Comparison of ENCODE assay signal across 1 cellular context in genomic region chr4:165343353-165344191, GRCh38.
TF ChIP-seq lines count a peak whose summit lies in the region.

No MANE protein-coding gene starts in this region.

TF ChIP-seq in HepG2, 621 proteins besides CTCF, POLR2A, EP300 and RAD21 (continued from another document and continues in another):
- TF ChIP-seq, protein P1, sequence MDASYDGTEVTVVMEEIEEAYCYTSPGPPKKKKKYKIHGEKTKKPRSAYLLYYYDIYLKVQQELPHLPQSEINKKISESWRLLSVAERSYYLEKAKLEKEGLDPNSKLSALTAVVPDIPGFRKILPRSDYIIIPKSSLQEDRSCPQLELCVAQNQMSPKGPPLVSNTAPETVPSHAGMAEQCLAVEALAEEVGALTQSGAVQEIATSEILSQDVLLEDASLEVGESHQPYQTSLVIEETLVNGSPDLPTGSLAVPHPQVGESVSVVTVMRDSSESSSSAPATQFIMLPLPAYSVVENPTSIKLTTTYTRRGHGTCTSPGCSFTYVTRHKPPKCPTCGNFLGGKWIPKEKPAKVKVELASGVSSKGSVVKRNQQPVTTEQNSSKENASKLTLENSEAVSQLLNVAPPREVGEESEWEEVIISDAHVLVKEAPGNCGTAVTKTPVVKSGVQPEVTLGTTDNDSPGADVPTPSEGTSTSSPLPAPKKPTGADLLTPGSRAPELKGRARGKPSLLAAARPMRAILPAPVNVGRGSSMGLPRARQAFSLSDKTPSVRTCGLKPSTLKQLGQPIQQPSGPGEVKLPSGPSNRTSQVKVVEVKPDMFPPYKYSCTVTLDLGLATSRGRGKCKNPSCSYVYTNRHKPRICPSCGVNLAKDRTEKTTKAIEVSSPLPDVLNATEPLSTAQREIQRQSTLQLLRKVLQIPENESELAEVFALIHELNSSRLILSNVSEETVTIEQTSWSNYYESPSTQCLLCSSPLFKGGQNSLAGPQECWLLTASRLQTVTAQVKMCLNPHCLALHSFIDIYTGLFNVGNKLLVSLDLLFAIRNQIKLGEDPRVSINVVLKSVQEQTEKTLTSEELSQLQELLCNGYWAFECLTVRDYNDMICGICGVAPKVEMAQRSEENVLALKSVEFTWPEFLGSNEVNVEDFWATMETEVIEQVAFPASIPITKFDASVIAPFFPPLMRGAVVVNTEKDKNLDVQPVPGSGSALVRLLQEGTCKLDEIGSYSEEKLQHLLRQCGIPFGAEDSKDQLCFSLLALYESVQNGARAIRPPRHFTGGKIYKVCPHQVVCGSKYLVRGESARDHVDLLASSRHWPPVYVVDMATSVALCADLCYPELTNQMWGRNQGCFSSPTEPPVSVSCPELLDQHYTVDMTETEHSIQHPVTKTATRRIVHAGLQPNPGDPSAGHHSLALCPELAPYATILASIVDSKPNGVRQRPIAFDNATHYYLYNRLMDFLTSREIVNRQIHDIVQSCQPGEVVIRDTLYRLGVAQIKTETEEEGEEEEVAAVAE (CRISPR knock-in tag; IDR thresholded peaks at IDR 0.05; ENCODE audit: borderline replicate concordance), result no peak
- TF ChIP-seq MAX (IDR thresholded peaks at IDR 0.05), result no peak
- TF ChIP-seq DMTF1 (CRISPR knock-in tag; IDR thresholded peaks at IDR 0.05), result no peak
- no peak for TF ChIP-seq ZNF7 (CRISPR knock-in tag; IDR thresholded peaks at IDR 0.05)
- no peak for TF ChIP-seq SAFB2 (CRISPR knock-in tag; IDR thresholded peaks at IDR 0.05; ENCODE audit: borderline replicate concordance, low read depth)
- no peak for TF ChIP-seq FLYWCH1 (CRISPR knock-in tag; IDR thresholded peaks at IDR 0.05)
- no peak for TF ChIP-seq MTF1 (CRISPR knock-in tag; IDR thresholded peaks at IDR 0.05)
- no peak for TF ChIP-seq ZNF331 (CRISPR knock-in tag; IDR thresholded peaks at IDR 0.05)
- no peak for TF ChIP-seq ZFP82 (CRISPR knock-in tag; IDR thresholded peaks at IDR 0.05; ENCODE audit: borderline replicate concordance)
- TF ChIP-seq FOXK2 (IDR thresholded peaks at IDR 0.05), result no peak
- no peak for TF ChIP-seq ZNF83 (CRISPR knock-in tag; IDR thresholded peaks at IDR 0.05; ENCODE audit: borderline replicate concordance)
- no peak for TF ChIP-seq ZNF121 (CRISPR knock-in tag; IDR thresholded peaks at IDR 0.05)
- no peak for TF ChIP-seq ZNF703 (CRISPR knock-in tag; IDR thresholded peaks at IDR 0.05; ENCODE audit: borderline replicate concordance)
- TF ChIP-seq PITX1 (CRISPR knock-in tag; IDR thresholded peaks at IDR 0.05), result peak; percentile 41; the same call in 1 of the 2 replicates
- TF ChIP-seq STAT5B (CRISPR knock-in tag; IDR thresholded peaks at IDR 0.05), result no peak
- peak in 1 of 2 experiments; percentile 24; a peak in 1 of 4 replicates for TF ChIP-seq HMGXB4 (CRISPR knock-in tag; IDR thresholded peaks at IDR 0.05; ENCODE audit: borderline replicate concordance in 1 of 2, low read depth in 1 of 2)
- no peak for TF ChIP-seq REL (CRISPR knock-in tag; conservative IDR thresholded peaks at IDR 0.05)
- TF ChIP-seq, protein P2, sequence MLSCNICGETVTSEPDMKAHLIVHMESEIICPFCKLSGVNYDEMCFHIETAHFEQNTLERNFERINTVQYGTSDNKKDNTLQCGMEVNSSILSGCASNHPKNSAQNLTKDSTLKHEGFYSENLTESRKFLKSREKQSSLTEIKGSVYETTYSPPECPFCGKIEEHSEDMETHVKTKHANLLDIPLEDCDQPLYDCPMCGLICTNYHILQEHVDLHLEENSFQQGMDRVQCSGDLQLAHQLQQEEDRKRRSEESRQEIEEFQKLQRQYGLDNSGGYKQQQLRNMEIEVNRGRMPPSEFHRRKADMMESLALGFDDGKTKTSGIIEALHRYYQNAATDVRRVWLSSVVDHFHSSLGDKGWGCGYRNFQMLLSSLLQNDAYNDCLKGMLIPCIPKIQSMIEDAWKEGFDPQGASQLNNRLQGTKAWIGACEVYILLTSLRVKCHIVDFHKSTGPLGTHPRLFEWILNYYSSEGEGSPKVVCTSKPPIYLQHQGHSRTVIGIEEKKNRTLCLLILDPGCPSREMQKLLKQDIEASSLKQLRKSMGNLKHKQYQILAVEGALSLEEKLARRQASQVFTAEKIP (CRISPR knock-in tag; IDR thresholded peaks at IDR 0.05; ENCODE audit: borderline replicate concordance), result no peak
- TF ChIP-seq EED (CRISPR knock-in tag; IDR thresholded peaks at IDR 0.05), result no peak
- TF ChIP-seq, protein P3, sequence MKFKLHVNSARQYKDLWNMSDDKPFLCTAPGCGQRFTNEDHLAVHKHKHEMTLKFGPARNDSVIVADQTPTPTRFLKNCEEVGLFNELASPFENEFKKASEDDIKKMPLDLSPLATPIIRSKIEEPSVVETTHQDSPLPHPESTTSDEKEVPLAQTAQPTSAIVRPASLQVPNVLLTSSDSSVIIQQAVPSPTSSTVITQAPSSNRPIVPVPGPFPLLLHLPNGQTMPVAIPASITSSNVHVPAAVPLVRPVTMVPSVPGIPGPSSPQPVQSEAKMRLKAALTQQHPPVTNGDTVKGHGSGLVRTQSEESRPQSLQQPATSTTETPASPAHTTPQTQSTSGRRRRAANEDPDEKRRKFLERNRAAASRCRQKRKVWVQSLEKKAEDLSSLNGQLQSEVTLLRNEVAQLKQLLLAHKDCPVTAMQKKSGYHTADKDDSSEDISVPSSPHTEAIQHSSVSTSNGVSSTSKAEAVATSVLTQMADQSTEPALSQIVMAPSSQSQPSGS (CRISPR knock-in tag; IDR thresholded peaks at IDR 0.05), result 0 out of 2 replicates have a peak, but pooled peaks have one; percentile 13
- TF ChIP-seq, protein P4, sequence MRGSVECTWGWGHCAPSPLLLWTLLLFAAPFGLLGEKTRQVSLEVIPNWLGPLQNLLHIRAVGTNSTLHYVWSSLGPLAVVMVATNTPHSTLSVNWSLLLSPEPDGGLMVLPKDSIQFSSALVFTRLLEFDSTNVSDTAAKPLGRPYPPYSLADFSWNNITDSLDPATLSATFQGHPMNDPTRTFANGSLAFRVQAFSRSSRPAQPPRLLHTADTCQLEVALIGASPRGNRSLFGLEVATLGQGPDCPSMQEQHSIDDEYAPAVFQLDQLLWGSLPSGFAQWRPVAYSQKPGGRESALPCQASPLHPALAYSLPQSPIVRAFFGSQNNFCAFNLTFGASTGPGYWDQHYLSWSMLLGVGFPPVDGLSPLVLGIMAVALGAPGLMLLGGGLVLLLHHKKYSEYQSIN (CRISPR knock-in tag; IDR thresholded peaks at IDR 0.05; ENCODE audit: borderline replicate concordance), result no peak
- no peak for TF ChIP-seq MAFF (IDR thresholded peaks at IDR 0.05; ENCODE audit: low read depth, low read length)
- TF ChIP-seq, protein P5, sequence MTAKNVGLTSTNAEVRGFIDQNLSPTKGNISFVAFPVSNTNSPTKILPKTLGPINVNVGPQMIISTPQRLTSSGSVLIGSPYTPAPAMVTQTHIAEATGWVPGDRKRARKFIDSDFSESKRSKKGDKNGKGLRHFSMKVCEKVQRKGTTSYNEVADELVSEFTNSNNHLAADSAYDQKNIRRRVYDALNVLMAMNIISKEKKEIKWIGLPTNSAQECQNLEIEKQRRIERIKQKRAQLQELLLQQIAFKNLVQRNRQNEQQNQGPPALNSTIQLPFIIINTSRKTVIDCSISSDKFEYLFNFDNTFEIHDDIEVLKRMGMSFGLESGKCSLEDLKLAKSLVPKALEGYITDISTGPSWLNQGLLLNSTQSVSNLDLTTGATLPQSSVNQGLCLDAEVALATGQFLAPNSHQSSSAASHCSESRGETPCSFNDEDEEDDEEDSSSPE (CRISPR knock-in tag; IDR thresholded peaks at IDR 0.05), result no peak
- no peak for TF ChIP-seq MAZ (IDR thresholded peaks at IDR 0.05; ENCODE audit: borderline replicate concordance, low read depth, low read length)
- TF ChIP-seq MAZ (CRISPR knock-in tag; IDR thresholded peaks at IDR 0.05; ENCODE audit: low read depth), result no peak
- peak; percentile 77 for TF ChIP-seq POLR2G (IDR thresholded peaks at IDR 0.05; ENCODE audit: low read depth, low read length)
- TF ChIP-seq ZNF367 (CRISPR knock-in tag; IDR thresholded peaks at IDR 0.05; ENCODE audit: borderline replicate concordance), result peak; percentile 47; the same call in 1 of the 2 replicates
- TF ChIP-seq PLSCR1 (CRISPR knock-in tag; IDR thresholded peaks at IDR 0.05; ENCODE audit: borderline replicate concordance), result no peak
- no peak for TF ChIP-seq ZNF501 (CRISPR knock-in tag; IDR thresholded peaks at IDR 0.05)
- TF ChIP-seq, protein P6, sequence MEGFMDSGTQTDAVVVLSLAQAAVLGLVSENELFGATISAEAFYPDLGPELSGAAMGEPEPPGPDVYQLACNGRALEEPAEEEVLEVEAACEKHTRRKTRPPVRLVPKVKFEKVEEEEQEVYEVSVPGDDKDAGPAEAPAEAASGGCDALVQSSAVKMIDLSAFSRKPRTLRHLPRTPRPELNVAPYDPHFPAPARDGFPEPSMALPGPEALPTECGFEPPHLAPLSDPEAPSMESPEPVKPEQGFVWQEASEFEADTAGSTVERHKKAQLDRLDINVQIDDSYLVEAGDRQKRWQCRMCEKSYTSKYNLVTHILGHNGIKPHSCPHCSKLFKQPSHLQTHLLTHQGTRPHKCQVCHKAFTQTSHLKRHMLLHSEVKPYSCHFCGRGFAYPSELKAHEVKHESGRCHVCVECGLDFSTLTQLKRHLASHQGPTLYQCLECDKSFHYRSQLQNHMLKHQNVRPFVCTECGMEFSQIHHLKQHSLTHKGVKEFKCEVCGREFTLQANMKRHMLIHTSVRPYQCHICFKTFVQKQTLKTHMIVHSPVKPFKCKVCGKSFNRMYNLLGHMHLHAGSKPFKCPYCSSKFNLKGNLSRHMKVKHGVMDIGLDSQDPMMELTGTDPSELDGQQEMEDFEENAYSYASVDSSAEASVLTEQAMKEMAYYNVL (CRISPR knock-in tag; IDR thresholded peaks at IDR 0.05; ENCODE audit: borderline replicate concordance), result no peak
- no peak for TF ChIP-seq ZNF552 (CRISPR knock-in tag; IDR thresholded peaks at IDR 0.05; ENCODE audit: borderline replicate concordance)
- TF ChIP-seq ZBTB20 (CRISPR knock-in tag; IDR thresholded peaks at IDR 0.05; ENCODE audit: borderline replicate concordance, low read depth), result no peak
- TF ChIP-seq ZFY (CRISPR knock-in tag; IDR thresholded peaks at IDR 0.05), result no peak
- no peak for TF ChIP-seq FIP1L1 (IDR thresholded peaks at IDR 0.05; ENCODE audit: borderline replicate concordance, insufficient read depth, low read depth, low read length)
- TF ChIP-seq ZNF564 (CRISPR knock-in tag; IDR thresholded peaks at IDR 0.05), result peak; percentile 29; the same call in 1 of the 2 replicates
- TF ChIP-seq ZC3H13 (CRISPR knock-in tag; IDR thresholded peaks at IDR 0.05), result peak; percentile 55; the same call in 1 of the 2 replicates
- TF ChIP-seq NFE2L1 (CRISPR knock-in tag; IDR thresholded peaks at IDR 0.05; ENCODE audit: borderline replicate concordance), result no peak
- TF ChIP-seq TEAD3 (CRISPR knock-in tag; optimal IDR thresholded peaks at IDR 0.05; ENCODE audit: borderline replicate concordance), result peak; percentile 56
- no peak for TF ChIP-seq GMEB1 (CRISPR knock-in tag; IDR thresholded peaks at IDR 0.05; ENCODE audit: borderline replicate concordance)
- no peak for TF ChIP-seq NR1H2 (CRISPR knock-in tag; IDR thresholded peaks at IDR 0.05; ENCODE audit: borderline replicate concordance, low read depth)
